ENCODE assay signal across 23 cellular contexts in the genomic region with DNA sequence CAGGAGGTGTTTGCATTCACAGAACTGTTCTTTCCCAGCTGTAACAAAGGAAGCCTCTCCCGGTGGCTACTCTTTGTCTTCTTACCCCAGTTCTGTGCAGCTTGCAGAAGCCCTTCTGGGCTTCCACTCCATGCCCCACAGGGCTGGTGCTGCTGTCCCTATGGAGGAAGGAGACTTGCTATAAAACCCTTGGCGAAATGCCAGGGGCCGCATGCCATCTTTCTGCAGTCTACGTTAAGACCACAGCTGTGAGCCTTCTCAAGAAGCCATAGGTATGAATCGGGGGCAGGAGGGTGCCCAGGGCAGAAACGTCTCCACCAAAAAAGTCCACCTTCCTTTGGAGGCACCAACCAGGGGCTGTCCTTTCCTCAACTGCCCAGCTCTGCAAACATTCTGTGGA. TPM values are rescaled to one million over a fixed set of nuclear protein-coding genes. Genes with fewer than 3 reads are reported as not detected.
DNase-seq lines count a peak whose midpoint lies in the region; ATAC-seq and TF ChIP-seq lines count a peak whose summit lies in the region.
"Had no signal": no experiment of that assay in that cellular context is flagged by ENCODE, and none has a peak within 500 bp of the region (broad histone marks: within the 10 kb centered on the region; RNA-seq: fewer than 3 reads in every experiment).

No MANE protein-coding gene starts in this region.

- no peaks in the 10 kb centered on the region for H3K27me3 Mint-ChIP-seq in central memory CD8-positive, alpha-beta T cell
- peaks cover 3% of the 10 kb centered on the region for H3K27me3 Mint-ChIP-seq in nephron progenitor cell (ENCODE audit: low read depth, poor library complexity)
- H3K27me3 Mint-ChIP-seq: activated CD4-positive, alpha-beta memory T cell treated with anti-CD3 and anti-CD28 coated beads for 36 hours; memory B cell; T-cell had no signal

- TF ChIP-seq CTCF in nephron progenitor cell (IDR thresholded peaks at IDR 0.05), result no peak

- H3K9me3 ChIP-seq in aorta (ENCODE audit: control insufficient read depth, low read length), result no peaks in the 10 kb centered on the region
- H3K9me3 ChIP-seq: prostate gland, thoracic aorta, uterus had no signal

- no peak overlapping the region for H3K27ac ChIP-seq in aorta (ENCODE audit: low read depth in 1 of 2, low read length in 2 of 2)
- H3K27ac ChIP-seq: prostate gland, thoracic aorta, uterus had no signal

- 51 to 57% methylated on average over 6 of the region's 6 CpGs for WGBS in aorta, 2 donors

- H3K9me3 Mint-ChIP-seq in central memory CD8-positive, alpha-beta T cell, result no peaks in the 10 kb centered on the region
- no peaks in the 10 kb centered on the region for H3K9me3 Mint-ChIP-seq in nephron progenitor cell
- H3K9me3 Mint-ChIP-seq: activated CD4-positive, alpha-beta memory T cell treated with anti-CD3 and anti-CD28 coated beads for 36 hours; memory B cell; T-cell had no signal

- DNase-seq in Right ventricle myocardium superior, result peak; percentile 55
- DNase-seq in left cardiac atrium, result no peak
- peak; percentile 18 for DNase-seq in NCI-H2171 treated with DMSO at 0.1 percent for 48 hours (lab: John Stamatoyannopoulos, UW)
- no peak for DNase-seq in central memory CD8-positive, alpha-beta T cell (ENCODE audit: low spot score in 2 of 2)
- DNase-seq in aorta, result no peak
- no peak for DNase-seq in nephron progenitor cell
- DNase-seq in C1 segment of cervical spinal cord (lab: John Stamatoyannopoulos, UW), result no peak
- DNase-seq: activated CD4-positive, alpha-beta memory T cell treated with anti-CD3 and anti-CD28 coated beads for 36 hours; activated gamma-delta T cell; dorsolateral prefrontal cortex; H7; NCI-H2081; stimulated activated CD4-positive, alpha-beta T cell treated with anti-CD3 and anti-CD28 coated beads, Interleukin-4, amount 100 ng/mL, for 4 hours; stimulated activated naive CD8-positive, alpha-beta T cell treated with anti-CD3 and anti-CD28 coated beads, Interleukin-15, Interleukin-2, amounts not matched to agents 100 U/mL and 50 U/mL, for 24 hours; T-cell; uterus had no signal

- H3K4me3 ChIP-seq in aorta (ENCODE audit: low read length in 2 of 2), result no peak overlapping the region
- H3K4me3 ChIP-seq: dorsolateral prefrontal cortex, prostate gland, thoracic aorta, uterus had no signal

- no peak overlapping the region for H3K4me3 Mint-ChIP-seq in central memory CD8-positive, alpha-beta T cell
- H3K4me3 Mint-ChIP-seq in nephron progenitor cell, result no peak overlapping the region
- H3K4me3 Mint-ChIP-seq: activated CD4-positive, alpha-beta memory T cell treated with anti-CD3 and anti-CD28 coated beads for 36 hours; memory B cell; T-cell had no signal

- H3K4me1 Mint-ChIP-seq in central memory CD8-positive, alpha-beta T cell, result no peaks in the 10 kb centered on the region
- H3K4me1 Mint-ChIP-seq in nephron progenitor cell, result peaks cover 13% of the 10 kb centered on the region

- no peaks in the 10 kb centered on the region for H3K27me3 ChIP-seq in aorta (ENCODE audit: control insufficient read depth in 1 of 2, insufficient read depth in 2 of 2, low read length in 1 of 2)
- H3K27me3 ChIP-seq: dorsolateral prefrontal cortex, uterus had no signal

- H3K27ac Mint-ChIP-seq in central memory CD8-positive, alpha-beta T cell (ENCODE audit: low read depth), result peak overlapping the region; percentile 10
- no peak overlapping the region for H3K27ac Mint-ChIP-seq in nephron progenitor cell
- H3K27ac Mint-ChIP-seq: activated CD4-positive, alpha-beta memory T cell treated with anti-CD3 and anti-CD28 coated beads for 36 hours had no signal

- no peaks in the 10 kb centered on the region for H3K4me1 ChIP-seq in aorta (ENCODE audit: control insufficient read depth in 1 of 2, insufficient read depth in 2 of 2, low read length in 2 of 2)
- H3K4me1 ChIP-seq: prostate gland, uterus had no signal

- ATAC-seq in Right ventricle myocardium superior (ENCODE audit: poor library complexity) (no peak), left cardiac atrium (no peak), aorta (ENCODE audit: low FRiP score) (peak; percentile 8), GM19455 (IDR thresholded peaks at IDR 0.05; ENCODE audit: unreplicated experiment) (no peak)
- no peak for ATAC-seq in central memory CD8-positive, alpha-beta T cell (replicated peaks; ENCODE audit: extremely low read depth, poor library complexity, severe bottlenecking)
- ATAC-seq: activated CD4-positive, CD25-positive, alpha-beta regulatory T cell treated with anti-CD3 and anti-CD28 coated beads, Interleukin-2, amount 50 U/mL, for 24 hours; Panc1; stimulated activated naive CD8-positive, alpha-beta T cell treated with anti-CD3 and anti-CD28 coated beads, Interleukin-15, Interleukin-2, amounts not matched to agents 100 U/mL and 50 U/mL, for 24 hours; T-cell had no signal

- intact Hi-C loops in Right ventricle myocardium superior (cut with DNase I) (no loop called here), left cardiac atrium (cut with DNase I) (no loop called here), aorta (cut with DNase I) (no loop called here)

- peaks cover 0 to 4% of the 10 kb centered on the region in 2 donors for H3K36me3 ChIP-seq in aorta (ENCODE audit: control insufficient read depth in 1 of 2, insufficient read depth in 2 of 2, low read length in 1 of 2)
- H3K36me3 ChIP-seq: prostate gland, uterus had no signal

- H3K36me3 Mint-ChIP-seq in central memory CD8-positive, alpha-beta T cell (ENCODE audit: insufficient read depth), result peaks cover 41% of the 10 kb centered on the region
- H3K36me3 Mint-ChIP-seq in nephron progenitor cell (ENCODE audit: low read depth), result no peaks in the 10 kb centered on the region

RNA-seq across cellular contexts. Expression of a gene that starts 41.0 kb away (rescaled TPM):
- total RNA-seq in Right ventricle myocardium superior (3.5 TPM), left cardiac atrium (1 to 10 TPM; 7.5 to 9.7 TPM), aorta (10 to 100 TPM; 17.6 to 35.4 TPM)
- 10 to 100 TPM in 1 of 2 donors, 1 to 10 TPM in 1; 9.9 to 19.4 TPM for polyA plus RNA-seq in aorta
- total RNA-seq: MCF 10A had no signal

Comparison
In these comparisons a context has a peak if more than half of its experiments do, and no peak if none do; other contexts are left out.
1. DNase-seq: peak in Right ventricle myocardium superior (single experiment) and NCI-H2171 treated with DMSO at 0.1 percent for 48 hours (single experiment); none in left cardiac atrium (single experiment), central memory CD8-positive, alpha-beta T cell (0 of 2), aorta (0 of 2), nephron progenitor cell (single experiment) and C1 segment of cervical spinal cord (0 of 14).